ENCODE assay signal across 1 cellular context in genomic region chr12:112285600-112286401, GRCh38.
TF ChIP-seq lines count a peak whose summit lies in the region.

No MANE protein-coding gene starts in this region.

TF ChIP-seq in HepG2, 621 proteins besides CTCF, POLR2A, EP300 and RAD21 (continued from another document and continues in another):
- TF ChIP-seq, protein P1, sequence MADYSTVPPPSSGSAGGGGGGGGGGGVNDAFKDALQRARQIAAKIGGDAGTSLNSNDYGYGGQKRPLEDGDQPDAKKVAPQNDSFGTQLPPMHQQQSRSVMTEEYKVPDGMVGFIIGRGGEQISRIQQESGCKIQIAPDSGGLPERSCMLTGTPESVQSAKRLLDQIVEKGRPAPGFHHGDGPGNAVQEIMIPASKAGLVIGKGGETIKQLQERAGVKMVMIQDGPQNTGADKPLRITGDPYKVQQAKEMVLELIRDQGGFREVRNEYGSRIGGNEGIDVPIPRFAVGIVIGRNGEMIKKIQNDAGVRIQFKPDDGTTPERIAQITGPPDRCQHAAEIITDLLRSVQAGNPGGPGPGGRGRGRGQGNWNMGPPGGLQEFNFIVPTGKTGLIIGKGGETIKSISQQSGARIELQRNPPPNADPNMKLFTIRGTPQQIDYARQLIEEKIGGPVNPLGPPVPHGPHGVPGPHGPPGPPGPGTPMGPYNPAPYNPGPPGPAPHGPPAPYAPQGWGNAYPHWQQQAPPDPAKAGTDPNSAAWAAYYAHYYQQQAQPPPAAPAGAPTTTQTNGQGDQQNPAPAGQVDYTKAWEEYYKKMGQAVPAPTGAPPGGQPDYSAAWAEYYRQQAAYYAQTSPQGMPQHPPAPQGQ (CRISPR knock-in tag; IDR thresholded peaks at IDR 0.05; ENCODE audit: borderline replicate concordance), result no peak
- 0 out of 2 replicates have a peak, but pooled peaks have one; percentile 32 for TF ChIP-seq SNAPC5 (CRISPR knock-in tag; IDR thresholded peaks at IDR 0.05; ENCODE audit: borderline replicate concordance)
- no peak for TF ChIP-seq BATF2 (CRISPR knock-in tag; IDR thresholded peaks at IDR 0.05)
- no peak for TF ChIP-seq ZNF790 (CRISPR knock-in tag; IDR thresholded peaks at IDR 0.05; ENCODE audit: borderline replicate concordance)
- TF ChIP-seq ZNF142 (CRISPR knock-in tag; IDR thresholded peaks at IDR 0.05), result no peak
- TF ChIP-seq CHD4 (IDR thresholded peaks at IDR 0.05; ENCODE audit: borderline replicate concordance, low read length), result peak; percentile 47; the same call in 1 of the 2 replicates
- no peak for TF ChIP-seq ZNF75D (CRISPR knock-in tag; IDR thresholded peaks at IDR 0.05; ENCODE audit: borderline replicate concordance)
- peak; percentile 61; the same call in 1 of the 2 replicates for TF ChIP-seq ZNF331 (CRISPR knock-in tag; IDR thresholded peaks at IDR 0.05)
- peak; percentile 44; the same call in 1 of the 2 replicates for TF ChIP-seq FOXK2 (IDR thresholded peaks at IDR 0.05)
- TF ChIP-seq HNF1A (IDR thresholded peaks at IDR 0.05; ENCODE audit: low read depth), result peak; percentile 52; the same call in 1 of the 2 replicates
- peak; percentile 15; the same call in 1 of the 2 replicates for TF ChIP-seq HNF1A (CRISPR knock-in tag; IDR thresholded peaks at IDR 0.05; ENCODE audit: borderline replicate concordance)
- peak; percentile 45 for TF ChIP-seq SKI (IDR thresholded peaks at IDR 0.05; ENCODE audit: partially characterized antibody)
- TF ChIP-seq ZNF256 (CRISPR knock-in tag; conservative IDR thresholded peaks at IDR 0.05), result no peak
- TF ChIP-seq ELK4 (CRISPR knock-in tag; IDR thresholded peaks at IDR 0.05; ENCODE audit: borderline replicate concordance), result no peak
- TF ChIP-seq ZNF710 (CRISPR knock-in tag; IDR thresholded peaks at IDR 0.05; ENCODE audit: borderline replicate concordance), result peak; percentile 45; the same call in 1 of the 2 replicates
- TF ChIP-seq IRF1 (CRISPR knock-in tag; IDR thresholded peaks at IDR 0.05; ENCODE audit: low read depth), result no peak
- TF ChIP-seq ZNF354B (CRISPR knock-in tag; IDR thresholded peaks at IDR 0.05), result no peak
- peak; percentile 91 for TF ChIP-seq HDAC2 (CRISPR knock-in tag; IDR thresholded peaks at IDR 0.05)
- TF ChIP-seq, protein P2, sequence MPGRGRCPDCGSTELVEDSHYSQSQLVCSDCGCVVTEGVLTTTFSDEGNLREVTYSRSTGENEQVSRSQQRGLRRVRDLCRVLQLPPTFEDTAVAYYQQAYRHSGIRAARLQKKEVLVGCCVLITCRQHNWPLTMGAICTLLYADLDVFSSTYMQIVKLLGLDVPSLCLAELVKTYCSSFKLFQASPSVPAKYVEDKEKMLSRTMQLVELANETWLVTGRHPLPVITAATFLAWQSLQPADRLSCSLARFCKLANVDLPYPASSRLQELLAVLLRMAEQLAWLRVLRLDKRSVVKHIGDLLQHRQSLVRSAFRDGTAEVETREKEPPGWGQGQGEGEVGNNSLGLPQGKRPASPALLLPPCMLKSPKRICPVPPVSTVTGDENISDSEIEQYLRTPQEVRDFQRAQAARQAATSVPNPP (CRISPR knock-in tag; IDR thresholded peaks at IDR 0.05), result peak; percentile 83; the same call in 1 of the 2 replicates
- TF ChIP-seq TFDP2 (CRISPR knock-in tag; IDR thresholded peaks at IDR 0.05), result no peak
- TF ChIP-seq RAD51 (IDR thresholded peaks at IDR 0.05; ENCODE audit: borderline replicate concordance), result no peak
- TF ChIP-seq ZNF530 (CRISPR knock-in tag; IDR thresholded peaks at IDR 0.05; ENCODE audit: low read depth), result no peak
- no peak for TF ChIP-seq TGIF2 (CRISPR knock-in tag; IDR thresholded peaks at IDR 0.05)
- no peak for TF ChIP-seq KLF12 (CRISPR knock-in tag; IDR thresholded peaks at IDR 0.05; ENCODE audit: borderline replicate concordance)
- TF ChIP-seq HDAC1 (CRISPR knock-in tag; IDR thresholded peaks at IDR 0.05), result peak; percentile 76
- peak; percentile 100 for TF ChIP-seq ZBTB39 (CRISPR knock-in tag; IDR thresholded peaks at IDR 0.05)
- peak; percentile 94 for TF ChIP-seq TBX3 (IDR thresholded peaks at IDR 0.05; ENCODE audit: borderline replicate concordance)
- TF ChIP-seq CSRNP1 (CRISPR knock-in tag; IDR thresholded peaks at IDR 0.05), result peak; percentile 39; the same call in 1 of the 2 replicates
- no peak for TF ChIP-seq ZNF451 (CRISPR knock-in tag; IDR thresholded peaks at IDR 0.05)
- no peak for TF ChIP-seq HNRNPLL (IDR thresholded peaks at IDR 0.05; ENCODE audit: low read depth, low read length, poor library complexity, severe bottlenecking)
